10 cellular contexts compared by ENCODE assay signal in the genomic region with DNA sequence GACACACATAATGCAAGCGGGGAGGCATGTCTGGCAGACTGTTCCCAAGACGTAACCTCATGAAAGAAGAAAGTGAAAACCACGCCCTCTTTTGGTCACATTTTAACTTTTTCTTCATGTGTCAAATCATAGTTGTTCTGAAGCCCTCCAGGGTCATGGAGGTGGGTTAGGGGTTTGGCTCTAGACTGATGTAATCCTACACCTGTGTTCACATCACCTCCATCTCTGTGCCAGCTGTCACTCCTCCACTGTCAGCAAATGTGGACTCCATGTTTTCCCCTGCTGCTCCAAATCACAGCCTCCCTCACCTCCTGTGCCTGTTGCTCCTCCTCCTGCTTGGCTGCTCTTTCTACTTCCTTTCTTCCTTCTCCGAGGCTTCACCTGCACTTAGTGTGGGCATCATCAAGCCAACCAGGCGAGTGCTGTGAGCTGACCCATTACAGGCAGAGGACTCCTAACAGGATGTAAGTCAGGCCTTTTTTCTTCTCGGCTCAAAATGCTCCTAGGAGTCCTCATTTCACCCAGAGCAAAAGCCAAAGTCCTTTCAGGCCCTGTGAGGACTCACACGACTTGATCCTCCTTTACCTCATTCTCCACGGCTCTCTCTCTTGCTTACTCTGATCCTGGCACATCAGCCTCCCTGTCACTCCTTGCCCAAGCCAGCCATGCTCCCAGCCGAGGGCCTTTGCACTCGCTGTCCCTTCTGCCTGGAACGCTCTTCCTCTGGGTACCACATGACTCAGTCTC.
DNase-seq lines count a peak whose midpoint lies in the region; ATAC-seq, FAIRE-seq and TF ChIP-seq lines count a peak whose summit lies in the region.
"Had no signal": no experiment of that assay in that cellular context is flagged by ENCODE, and none has a peak within 500 bp of the region (broad histone marks: within the 10 kb centered on the region; RNA-seq: fewer than 3 reads in every experiment).

No MANE protein-coding gene starts in this region.

- no peaks in the 10 kb centered on the region for H3K9me2 ChIP-seq in OCI-LY1 (ENCODE audit: low read depth, low read length)

- no peak overlapping the region for H3K27ac ChIP-seq in OCI-LY1 (ENCODE audit: low read depth, low read length, poor library complexity, severe bottlenecking)

- peak; percentile 58 for FAIRE-seq in H54 (lab: Jason Lieb, UNC)

- H3F3A ChIP-seq in OCI-LY1 (ENCODE audit: insufficient read depth, low read length) = no peaks in the 10 kb centered on the region

- ATAC-seq in HG03571 (IDR thresholded peaks at IDR 0.05; ENCODE audit: unreplicated experiment) = no peak

- H3K36me3 ChIP-seq in OCI-LY1 (ENCODE audit: insufficient read depth, low read length) = no peaks in the 10 kb centered on the region

- H3K27me3 ChIP-seq in OCI-LY1 (ENCODE audit: insufficient read depth, low read length) = no peaks in the 10 kb centered on the region; the same call in 1 of the 2 replicates

- no peaks in the 10 kb centered on the region for H3K9me3 ChIP-seq in OCI-LY1 (ENCODE audit: low read length)

- no peak for TF ChIP-seq POLR2A in H54 (IDR thresholded peaks at IDR 0.05; ENCODE audit: low read depth, low read length)

- peak; percentile 18 for DNase-seq in ELR (ENCODE audit: low read depth)
- DNase-seq in H54 (ENCODE audit: insufficient read length, low spot score) = no peak
- DNase-seq in iris pigment epithelial cell (ENCODE audit: low read depth) = peak; percentile 22
- DNase-seq in NCI-H774 (lab: John Stamatoyannopoulos, UW) = no peak
- DNase-seq in NOMO-1 treated with DMSO at 0.1 percent for 48 hours (lab: John Stamatoyannopoulos, UW; ENCODE audit: unreplicated experiment) = no peak
- DNase-seq in DMS114 treated with DMSO at 0.1 percent for 48 hours (lab: John Stamatoyannopoulos, UW; ENCODE audit: unreplicated experiment) = no peak
- DNase-seq: activated naive CD4-positive, alpha-beta T cell; stimulated activated CD4-positive, alpha-beta T cell treated with anti-CD3 and anti-CD28 coated beads, Interleukin-4, amount 100 ng/mL, for 1 hour had no signal

- no peak overlapping the region for H3K4me3 ChIP-seq in OCI-LY1 (ENCODE audit: low read depth, low read length, poor library complexity, severe bottlenecking)

- no peaks in the 10 kb centered on the region for H4K20me1 ChIP-seq in OCI-LY1 (ENCODE audit: insufficient read depth, low read length)

- no peaks in the 10 kb centered on the region for H3K4me1 ChIP-seq in OCI-LY1 (ENCODE audit: insufficient read depth, low read length, severe bottlenecking)

- H3K9ac ChIP-seq in OCI-LY1 (ENCODE audit: low read length) = no peak overlapping the region

- no peaks in the 10 kb centered on the region for H3K79me2 ChIP-seq in OCI-LY1 (ENCODE audit: insufficient read depth, low read length)

- TF ChIP-seq CTCF in OCI-LY1 (IDR thresholded peaks at IDR 0.05; ENCODE audit: low read length) = peak; percentile 48; the same call in 1 of the 2 replicates

- H3K4me2 ChIP-seq in OCI-LY1 (ENCODE audit: low read length) = no peak overlapping the region

- H2AFZ ChIP-seq in OCI-LY1 (ENCODE audit: low read length) = no peak overlapping the region

Comparison
In these comparisons a context has a peak if more than half of its experiments do, and no peak if none do; other contexts are left out.
1. DNase-seq: peak in ELR (single experiment) and iris pigment epithelial cell (single experiment); none in H54 (single experiment), NCI-H774 (single experiment), NOMO-1 treated with DMSO at 0.1 percent for 48 hours (single experiment) and DMS114 treated with DMSO at 0.1 percent for 48 hours (single experiment).